18 cellular contexts compared by ENCODE assay signal in genomic region chr5:124136609-124137008, GRCh38.
"Had no signal": no experiment of that assay in that cellular context is flagged by ENCODE, and none has a peak within 500 bp of the region (broad histone marks: within the 10 kb centered on the region; RNA-seq: fewer than 3 reads in every experiment).

No MANE protein-coding gene starts in this region.

- H3K27ac ChIP-seq: esophagus squamous epithelium, gastroesophageal sphincter, neutrophil, psoas muscle, right lobe of liver, tibial artery, upper lobe of left lung, uterus had no signal

- ATAC-seq: gastroesophageal sphincter; left lobe of liver; naive thymus-derived CD4-positive, alpha-beta T cell; psoas muscle; right lobe of liver; stimulated activated memory B cell treated with anti-CD40 and anti-IgM and Interleukin-4, amounts not matched to agents 10 μg/mL and 1 μg/mL and 100 μg/mL, for 72 hours had no signal

- DNase-seq: esophagus squamous epithelium; foreskin fibroblast; glutamatergic neuron; islet precursor cell; mammary epithelial cell; naive thymus-derived CD4-positive, alpha-beta T cell; nephron progenitor cell; psoas muscle; retina; right lobe of liver; stimulated activated CD4-positive, alpha-beta T cell treated with anti-CD3 and anti-CD28 coated beads, Interleukin-4, amount 100 ng/mL, for 24 hours; tibial artery; upper lobe of left lung; uterus had no signal
